Comparison of ENCODE assay signal across 22 cellular contexts in genomic region chr1:62187548-62187947, GRCh38. TPM values are rescaled to one million over a fixed set of nuclear protein-coding genes. Genes with fewer than 3 reads are reported as not detected.
DNase-seq lines count a peak whose midpoint lies in the region; ATAC-seq, FAIRE-seq and TF ChIP-seq lines count a peak whose summit lies in the region.
"Had no signal": no experiment of that assay in that cellular context is flagged by ENCODE, and none has a peak within 500 bp of the region (broad histone marks: within the 10 kb centered on the region; RNA-seq: fewer than 3 reads in every experiment).

No MANE protein-coding gene starts in this region.

- H3K27me3 Mint-ChIP-seq in activated CD8-positive, alpha-beta memory T cell treated with anti-CD3 and anti-CD28 coated beads, Interleukin-2, amount 10 ng/mL, durations not matched to agents 7 days and 5 days: peaks cover 3% of the 10 kb centered on the region
- H3K27me3 Mint-ChIP-seq in GM23338 (ENCODE audit: insufficient read depth, low read depth, poor library complexity): peaks cover 9% of the 10 kb centered on the region
- peaks cover 9% of the 10 kb centered on the region for H3K27me3 Mint-ChIP-seq in stimulated activated memory B cell treated with anti-CD40 and anti-IgM and Interleukin-4, amounts not matched to agents 10 μg/mL and 1 μg/mL and 100 μg/mL, for 72 hours
- H3K27me3 Mint-ChIP-seq: CD4-positive, CD25-positive, alpha-beta regulatory T cell had no signal

- H3K56ac ChIP-seq in H1 (replicated peaks; ENCODE audit: insufficient read length, low read depth, low read length): no peak overlapping the region

- ATAC-seq in activated CD8-positive, alpha-beta memory T cell treated with anti-CD3 and anti-CD28 coated beads, Interleukin-2, amount 10 ng/mL, durations not matched to agents 7 days and 5 days: no peak
- ATAC-seq in HepG2 (no peak), GM23338 (no peak)
- no peak for ATAC-seq in stimulated activated memory B cell treated with anti-CD40 and anti-IgM and Interleukin-4, amounts not matched to agents 10 μg/mL and 1 μg/mL and 100 μg/mL, for 72 hours
- ATAC-seq: CD8-positive, alpha-beta T cell; HCT116 had no signal

- H2AFZ ChIP-seq in H1 (ENCODE audit: low read length) (no peak overlapping the region), HepG2 (ENCODE audit: low read length) (no peak overlapping the region), GM23338 (no peak overlapping the region)

- WGBS in H1 (ENCODE audit: extremely low coverage in 1 of 2, insufficient coverage in 1 of 2, insufficient read length in 1 of 2, insufficient replicate concordance in 2 of 2, low coverage in 1 of 2, low lambda C conversion rate in 2 of 2, missing lambda C conversion rate in 1 of 2), 2 experiments: 89% methylated on average over 5 of the region's 5 CpGs; no CpG with 5 or more reads in 1 of the 2 experiments
- 96% methylated on average over 5 of the region's 5 CpGs for whole genome bisulfite sequencing in HepG2 (ENCODE audit: low lambda C conversion rate)

- no peak overlapping the region for H3K18ac ChIP-seq in H1 (ENCODE audit: extremely low read depth, low read length)

- H4K91ac ChIP-seq in H1 (replicated peaks; ENCODE audit: insufficient read length, low read length): no peak overlapping the region

- intact Hi-C loops in HepG2 (cut with micrococcal nuclease; ENCODE audit: unreplicated experiment): no loop called here

- no peak overlapping the region for H3K4ac ChIP-seq in H1 (replicated peaks; ENCODE audit: insufficient read length, low read depth, low read length)

- no peak overlapping the region for H3K14ac ChIP-seq in H1 (ENCODE audit: insufficient read length)

- no peak overlapping the region for H2BK5ac ChIP-seq in H1 (ENCODE audit: low read depth, low read length)

- H4K20me1 ChIP-seq in H1 (replicated peaks in 1 of 2; ENCODE audit: control insufficient read depth in 1 of 2, insufficient read depth in 2 of 2, low read length in 2 of 2): no peaks in the 10 kb centered on the region
- H4K20me1 ChIP-seq in HepG2 (ENCODE audit: insufficient read depth, low read length): no peaks in the 10 kb centered on the region
- H4K20me1 ChIP-seq in GM23338 (replicated peaks; ENCODE audit: insufficient read depth): no peaks in the 10 kb centered on the region
- H4K20me1 ChIP-seq: BLaER1 had no signal

- in situ Hi-C loops in HepG2 (cut with HindIII; ENCODE audit: extremely low pct_ligation_motif_present, low pct_unique_long_range_greater_than_20kb): no loop called here

- TF ChIP-seq CTCF in H1 (IDR thresholded peaks at IDR 0.05; ENCODE audit: control extremely low read depth in 1 of 3, insufficient read depth in 1 of 3, low read depth in 1 of 3, low read length in 3 of 3): no peak
- TF ChIP-seq CTCF in HepG2 (CRISPR knock-in tag; IDR thresholded peaks at IDR 0.05): no peak
- TF ChIP-seq CTCF in GM23338 (conservative IDR thresholded peaks at IDR 0.05; ENCODE audit: low read depth in 2 of 2): no peak

- TF ChIP-seq RAD21 in H1 (IDR thresholded peaks at IDR 0.05 in 1 of 2, conservative IDR thresholded peaks at IDR 0.05 in 1 of 2; ENCODE audit: low read depth in 2 of 2, low read length in 2 of 2) (no peak), HepG2 (CRISPR knock-in tag; IDR thresholded peaks at IDR 0.05) (no peak)

- BruUV-seq in HepG2 (replicated peaks; lab: Mats Ljungman, UMichigan): no TSS peak

- no peak for FAIRE-seq in H1 (lab: Jason Lieb, UNC)
- FAIRE-seq in HepG2 (lab: Jason Lieb, UNC): no peak
- FAIRE-seq: A204.1, G401.6, GM12892 had no signal

- H2AK5ac ChIP-seq in H1 (ENCODE audit: low read depth, low read length): no peak overlapping the region; the same call in 1 of the 2 replicates

- no peak overlapping the region for H2BK15ac ChIP-seq in H1 (ENCODE audit: low read length)

- no peaks in the 10 kb centered on the region for H3K36me3 Mint-ChIP-seq in activated CD8-positive, alpha-beta memory T cell treated with anti-CD3 and anti-CD28 coated beads, Interleukin-2, amount 10 ng/mL, durations not matched to agents 7 days and 5 days
- no peaks in the 10 kb centered on the region for H3K36me3 Mint-ChIP-seq in GM23338 (ENCODE audit: low read depth)
- no peaks in the 10 kb centered on the region for H3K36me3 Mint-ChIP-seq in stimulated activated memory B cell treated with anti-CD40 and anti-IgM and Interleukin-4, amounts not matched to agents 10 μg/mL and 1 μg/mL and 100 μg/mL, for 72 hours
- H3K36me3 Mint-ChIP-seq: CD4-positive, CD25-positive, alpha-beta regulatory T cell; CD8-positive, alpha-beta T cell had no signal

- H3K4me3 ChIP-seq in H1 (ENCODE audit: extremely low read depth in 1 of 4, insufficient read depth in 2 of 4, low read depth in 3 of 4, low read length in 4 of 4): no peak overlapping the region
- H3K4me3 ChIP-seq in HepG2 (replicated peaks in 1 of 3; ENCODE audit: insufficient read depth in 1 of 3, low read depth in 2 of 3, low read length in 3 of 3): no peak overlapping the region
- H3K4me3 ChIP-seq in GM23338: no peak overlapping the region
- H3K4me3 ChIP-seq: BLaER1 had no signal

- no peaks in the 10 kb centered on the region for H3K9me2 ChIP-seq in GM23338 (ENCODE audit: insufficient read depth)

- H4K8ac ChIP-seq in H1 (ENCODE audit: extremely low read depth, insufficient read depth, low read length): no peak overlapping the region

- DNase-seq in activated CD8-positive, alpha-beta memory T cell treated with anti-CD3 and anti-CD28 coated beads, Interleukin-2, amount 50 U/mL, for 48 hours: peak; percentile 13
- no peak for DNase-seq in activated CD8-positive, alpha-beta memory T cell treated with anti-CD3 and anti-CD28 coated beads, Interleukin-2, amount 10 ng/mL, durations not matched to agents 7 days and 5 days
- DNase-seq in H1 (ENCODE audit: low read depth in 1 of 2, low spot score in 2 of 2) (no peak), HepG2 (ENCODE audit: low spot score) (no peak), GM23338 (ENCODE audit: low spot score) (no peak)
- DNase-seq: Caco-2; CD4-positive, CD25-positive, alpha-beta regulatory T cell; CD8-positive, alpha-beta T cell; DMS153; DND-41 had no signal

- H3K4me1 Mint-ChIP-seq in activated CD8-positive, alpha-beta memory T cell treated with anti-CD3 and anti-CD28 coated beads, Interleukin-2, amount 10 ng/mL, durations not matched to agents 7 days and 5 days: no peaks in the 10 kb centered on the region
- peaks cover 26% of the 10 kb centered on the region for H3K4me1 Mint-ChIP-seq in GM23338
- H3K4me1 Mint-ChIP-seq in stimulated activated memory B cell treated with anti-CD40 and anti-IgM and Interleukin-4, amounts not matched to agents 10 μg/mL and 1 μg/mL and 100 μg/mL, for 72 hours: no peaks in the 10 kb centered on the region
- H3K4me1 Mint-ChIP-seq: B cell; CD4-positive, CD25-positive, alpha-beta regulatory T cell had no signal

- H3K9me3 ChIP-seq in H1 (ENCODE audit: insufficient read depth in 2 of 2, low read depth in 1 of 2, low read length in 1 of 2): no peaks in the 10 kb centered on the region; a peak in 1 of 4 replicates
- H3K9me3 ChIP-seq in HepG2 (ENCODE audit: low read length): no peaks in the 10 kb centered on the region
- H3K9me3 ChIP-seq: BLaER1, Caco-2 had no signal

- H2BK12ac ChIP-seq in H1 (ENCODE audit: low read depth, low read length): peak overlapping the region; percentile 90; the same call in 1 of the 2 replicates

- no peak overlapping the region for H3K4me3 Mint-ChIP-seq in activated CD8-positive, alpha-beta memory T cell treated with anti-CD3 and anti-CD28 coated beads, Interleukin-2, amount 10 ng/mL, durations not matched to agents 7 days and 5 days
- H3K4me3 Mint-ChIP-seq in GM23338: no peak overlapping the region
- no peak overlapping the region for H3K4me3 Mint-ChIP-seq in stimulated activated memory B cell treated with anti-CD40 and anti-IgM and Interleukin-4, amounts not matched to agents 10 μg/mL and 1 μg/mL and 100 μg/mL, for 72 hours
- H3K4me3 Mint-ChIP-seq: B cell; CD4-positive, CD25-positive, alpha-beta regulatory T cell; CD8-positive, alpha-beta T cell; H9 had no signal

- H3K23me2 ChIP-seq in H1 (ENCODE audit: low read depth, low read length): no peaks in the 10 kb centered on the region

- no peak overlapping the region for H4K5ac ChIP-seq in H1 (ENCODE audit: insufficient read length, low read depth, low read length)

- CTCF ChIA-PET in activated CD8-positive, alpha-beta memory T cell treated with anti-CD3 and anti-CD28 coated beads, Interleukin-2, amount 10 ng/mL, durations not matched to agents 7 days and 5 days (lab: Charles Lee): no interaction called here
- CTCF ChIA-PET in H1 (lab: Charles Lee; ENCODE audit: partially characterized antibody) (interaction anchor here (0.6 to 1.4 kb wide), 3 partner anchors 8 to 114 kb away, joined by 3 to 6 read pairs (median 4); no protein-coding TSS in a partner anchor), HepG2 (lab: Yijun Ruan, JAX; ENCODE audit: low intra/inter-chr PET ratio, low total read pairs) (no interaction called here)

- H3K36me3 ChIP-seq in H1 (ENCODE audit: control insufficient read depth in 2 of 4, insufficient read depth in 4 of 4, low read length in 3 of 4): no peaks in the 10 kb centered on the region
- no peaks in the 10 kb centered on the region for H3K36me3 ChIP-seq in HepG2 (replicated peaks in 1 of 2; ENCODE audit: control insufficient read depth in 1 of 2, insufficient read depth in 2 of 2, low read length in 2 of 2)
- no peaks in the 10 kb centered on the region for H3K36me3 ChIP-seq in GM23338 (ENCODE audit: insufficient read depth)
- H3K36me3 ChIP-seq: BLaER1 had no signal

- H3K27ac ChIP-seq in H1 (ENCODE audit: low read depth, low read length) (no peak overlapping the region), HepG2 (ENCODE audit: extremely low read length, insufficient read depth, low read length) (no peak overlapping the region), GM23338 (ENCODE audit: low read depth) (no peak overlapping the region)
- H3K27ac ChIP-seq: 22Rv1, BLaER1, C4-2B had no signal

- POLR2A ChIA-PET in H1 (lab: Charles Lee; ENCODE audit: partially characterized antibody) (interaction anchor here (6.8 to 27.8 kb wide), 2 partner anchors 13 to 16 kb away, joined by 46 to 1232 read pairs; partner anchors contain the start of gene L1TD1), HepG2 (lab: Yijun Ruan, JAX) (no interaction called here)

- H3K79me1 ChIP-seq in H1 (ENCODE audit: low read depth, low read length): no peaks in the 10 kb centered on the region; the same call in 1 of the 2 replicates

- H3F3A ChIP-seq in GM23338 (replicated peaks; ENCODE audit: low read depth): no peaks in the 10 kb centered on the region; the same call in 1 of the 2 replicates

- H3K27me3 ChIP-seq in H1 (replicated peaks in 1 of 4; ENCODE audit: control insufficient read depth in 3 of 4, extremely low read depth in 1 of 4, insufficient read depth in 3 of 4, low read length in 3 of 4): no peaks in the 10 kb centered on the region
- H3K27me3 ChIP-seq in HepG2 (ENCODE audit: control insufficient read depth in 1 of 2, insufficient read depth in 2 of 2, low read length in 2 of 2): no peaks in the 10 kb centered on the region
- H3K27me3 ChIP-seq in GM23338 (ENCODE audit: insufficient read depth): no peaks in the 10 kb centered on the region
- H3K27me3 ChIP-seq: BLaER1 had no signal

- no peaks in the 10 kb centered on the region for H3K9me3 Mint-ChIP-seq in activated CD8-positive, alpha-beta memory T cell treated with anti-CD3 and anti-CD28 coated beads, Interleukin-2, amount 10 ng/mL, durations not matched to agents 7 days and 5 days (ENCODE audit: low read depth)
- H3K9me3 Mint-ChIP-seq in GM23338: no peaks in the 10 kb centered on the region
- no peaks in the 10 kb centered on the region for H3K9me3 Mint-ChIP-seq in stimulated activated memory B cell treated with anti-CD40 and anti-IgM and Interleukin-4, amounts not matched to agents 10 μg/mL and 1 μg/mL and 100 μg/mL, for 72 hours
- H3K9me3 Mint-ChIP-seq: CD8-positive, alpha-beta T cell; H9 had no signal

- H3K79me2 ChIP-seq in H1 (ENCODE audit: control insufficient read depth in 1 of 2, insufficient read depth in 2 of 2, low read length in 2 of 2): no peaks in the 10 kb centered on the region
- H3K79me2 ChIP-seq in HepG2 (ENCODE audit: insufficient read depth, low read length): no peaks in the 10 kb centered on the region
- H3K79me2 ChIP-seq in GM23338 (replicated peaks; ENCODE audit: insufficient read depth): no peaks in the 10 kb centered on the region

- no peak overlapping the region for H2BK20ac ChIP-seq in H1 (ENCODE audit: low read length)

- no peak overlapping the region for H3K4me2 ChIP-seq in H1 (ENCODE audit: insufficient read depth in 1 of 2, low read depth in 2 of 2, low read length in 2 of 2)
- no peak overlapping the region for H3K4me2 ChIP-seq in HepG2 (ENCODE audit: low read depth, low read length)
- no peak overlapping the region for H3K4me2 ChIP-seq in GM23338
- H3K4me2 ChIP-seq: BLaER1 had no signal

- TF ChIP-seq EP300 in H1 (IDR thresholded peaks at IDR 0.05; ENCODE audit: borderline replicate concordance in 1 of 2, low read depth in 2 of 2, low read length in 2 of 2): no peak
- TF ChIP-seq EP300 in HepG2 (IDR thresholded peaks at IDR 0.05; ENCODE audit: low read depth in 2 of 2, low read length in 2 of 2): no peak
- TF ChIP-seq EP300 in HepG2 (CRISPR knock-in tag; IDR thresholded peaks at IDR 0.05; ENCODE audit: borderline replicate concordance): no peak

- peaks cover 6 to 11% (median 8%) of the 10 kb centered on the region in 4 experiments; a peak in 5 of 7 replicates for H3K4me1 ChIP-seq in H1 (replicated peaks in 1 of 4; ENCODE audit: control insufficient read depth in 3 of 4, insufficient read depth in 4 of 4, low read length in 3 of 4)
- 0 out of 2 replicates have a peak, but pooled peaks cover 7% of the 10 kb centered on the region for H3K4me1 ChIP-seq in HepG2 (ENCODE audit: insufficient read depth, low read length)
- peaks cover 38% of the 10 kb centered on the region for H3K4me1 ChIP-seq in GM23338 (ENCODE audit: insufficient read depth)
- H3K4me1 ChIP-seq: BLaER1, Caco-2 had no signal

- H3K27ac Mint-ChIP-seq in activated CD8-positive, alpha-beta memory T cell treated with anti-CD3 and anti-CD28 coated beads, Interleukin-2, amount 10 ng/mL, durations not matched to agents 7 days and 5 days: no peak overlapping the region
- H3K27ac Mint-ChIP-seq in GM23338: no peak overlapping the region
- H3K27ac Mint-ChIP-seq in stimulated activated memory B cell treated with anti-CD40 and anti-IgM and Interleukin-4, amounts not matched to agents 10 μg/mL and 1 μg/mL and 100 μg/mL, for 72 hours: no peak overlapping the region
- H3K27ac Mint-ChIP-seq: B cell; CD4-positive, CD25-positive, alpha-beta regulatory T cell; CD8-positive, alpha-beta T cell had no signal

- no peak overlapping the region for H2BK120ac ChIP-seq in H1 (replicated peaks; ENCODE audit: low read depth, low read length)

- H3K9ac ChIP-seq in H1 (replicated peaks in 1 of 4; ENCODE audit: extremely low read depth in 1 of 4, low read depth in 3 of 4, low read length in 3 of 4): no peak overlapping the region
- no peak overlapping the region for H3K9ac ChIP-seq in HepG2 (ENCODE audit: insufficient read depth, low read depth, low read length)
- H3K9ac ChIP-seq: BLaER1 had no signal

- H3K23ac ChIP-seq in H1 (ENCODE audit: insufficient read length): no peak overlapping the region

- TF ChIP-seq POLR2A in H1 (IDR thresholded peaks at IDR 0.05; ENCODE audit: control extremely low read depth in 1 of 2, low read depth in 2 of 2, low read length in 2 of 2) (no peak), HepG2 (IDR thresholded peaks at IDR 0.05; ENCODE audit: insufficient read depth in 1 of 2, low read depth in 2 of 2, low read length in 2 of 2) (no peak)

RNA-seq across cellular contexts. Expression of gene L1TD1, which starts 7.1 kb away (rescaled TPM):
- total RNA-seq in activated CD8-positive, alpha-beta memory T cell treated with anti-CD3 and anti-CD28 coated beads, Interleukin-2, amount 10 ng/mL, durations not matched to agents 7 days and 5 days: not detected
- total RNA-seq in H1 (2021; fragmentation: NEBNext Ultra II Directional; extraction: Animal tissue kit (Norgen Biotek cat#: 25700)): 425 and 441 TPM in 2 replicates
- 20.8 and 35.3 TPM in 2 replicates for polyA plus RNA-seq in H1 (2011; rRNA removed)
- 102 TPM for polyA plus RNA-seq in H1 (2011; cell fraction: cytosol; rRNA removed)
- polyA plus RNA-seq in H1 (2011; cell fraction: nucleus; rRNA removed): 28.5 TPM
- polyA plus RNA-seq in H1 (2012, experiment 1 of 2): 165 to 378 TPM (median 196 TPM) in 4 replicates
- 19.6 TPM for polyA plus RNA-seq in H1 (2012, experiment 2 of 2)
- polyA plus RNA-seq in H1 (2013, experiment 1 of 2): 521 TPM
- 516 TPM for polyA plus RNA-seq in H1 (2013, experiment 2 of 2)
- 32.9 and 39.8 TPM in 2 replicates for polyA minus RNA-seq in H1 (2011; rRNA and poly(A)+ RNA removed)
- 55.6 TPM for polyA minus RNA-seq in H1 (2011; cell fraction: cytosol; rRNA and poly(A)+ RNA removed)
- 94.0 TPM for polyA minus RNA-seq in H1 (2011; cell fraction: nucleus; rRNA and poly(A)+ RNA removed)
- not detected in 2 replicates for total RNA-seq in HepG2 (2016; rRNA removed; fragmentation: Illumina TruSeq; extraction: Trizol)
- not detected in 2 replicates for total RNA-seq in HepG2 (2016; cell fraction: cytosol; rRNA removed; fragmentation: Illumina TruSeq; extraction: Trizol; ENCODE audit: low read depth)
- not detected in 2 replicates for total RNA-seq in HepG2 (2016; cell fraction: insoluble cytoplasmic fraction; rRNA removed; fragmentation: Illumina TruSeq; extraction: Trizol)
- total RNA-seq in HepG2 (2016; cell fraction: membrane; rRNA removed; fragmentation: Illumina TruSeq; extraction: Trizol): not detected in 2 replicates
- not detected in 2 replicates for total RNA-seq in HepG2 (2016; cell fraction: nucleus; rRNA removed; fragmentation: Illumina TruSeq; extraction: Trizol)
- not detected in 2 replicates for polyA plus RNA-seq in HepG2 (2011; rRNA removed)
- polyA plus RNA-seq in HepG2 (2011; cell fraction: cytosol; rRNA removed): not detected in 2 replicates
- 0.03 TPM in 1 of 2 replicates, not detected in the other for polyA plus RNA-seq in HepG2 (2011; cell fraction: nucleus; rRNA removed)
- not detected in 2 replicates for polyA plus RNA-seq in HepG2 (2012)
- polyA plus RNA-seq in HepG2 (2016; cell fraction: cytosol; fragmentation: Illumina TruSeq; extraction: Trizol; ENCODE audit: low read depth): not detected in 2 replicates
- polyA plus RNA-seq in HepG2 (2016; cell fraction: insoluble cytoplasmic fraction; fragmentation: Illumina TruSeq; extraction: Trizol; ENCODE audit: low read depth): not detected in 2 replicates
- polyA plus RNA-seq in HepG2 (2016; cell fraction: membrane; fragmentation: Illumina TruSeq; extraction: Trizol; ENCODE audit: low read depth): not detected in 2 replicates
- polyA plus RNA-seq in HepG2 (2016; cell fraction: nucleus; fragmentation: Illumina TruSeq; extraction: Trizol; ENCODE audit: insufficient read depth, low read depth): not detected in 2 replicates
- not detected in 2 replicates for polyA minus RNA-seq in HepG2 (2011; rRNA and poly(A)+ RNA removed; ENCODE audit: low replicate concordance)
- not detected in 2 replicates for polyA minus RNA-seq in HepG2 (2011; cell fraction: cytosol; rRNA and poly(A)+ RNA removed)
- not detected in 2 replicates for polyA minus RNA-seq in HepG2 (2011; cell fraction: nucleus; rRNA and poly(A)+ RNA removed)
- 280 and 283 TPM in 2 replicates for total RNA-seq in GM23338 (2014; rRNA removed; shearing (Covaris generic))
- 509 and 628 TPM in 2 replicates for polyA plus RNA-seq in GM23338 (2016; fragmentation: Nextera tagmentation; extraction: Ambion mirVana)
- total RNA-seq: B cell; CD4-positive, CD25-positive, alpha-beta regulatory T cell; CD8-positive, alpha-beta T cell; H4 had no signal
- polyA plus RNA-seq: AG04450; CD4-positive, CD25-positive, alpha-beta regulatory T cell had no signal

Comparison
In these comparisons a context has a peak if more than half of its experiments do, and no peak if none do; other contexts are left out.
1. RNA of gene L1TD1, which starts 7.1 kb away (total RNA-seq): 425 to 441 TPM in H1 and 280 to 283 TPM in GM23338; not detected in activated CD8-positive, alpha-beta memory T cell treated with anti-CD3 and anti-CD28 coated beads, Interleukin-2, amount 10 ng/mL, durations not matched to agents 7 days and 5 days and not detected in HepG2; every median in the first group is over 100 times any median in the second.